Comparison of ENCODE assay signal across 34 cellular contexts in genomic region chr6:130852844-130853554, GRCh38. TPM values are rescaled to one million over a fixed set of nuclear protein-coding genes. Genes with fewer than 3 reads are reported as not detected.
DNase-seq lines count a peak whose midpoint lies in the region; ATAC-seq and TF ChIP-seq lines count a peak whose summit lies in the region.
"Had no signal": no experiment of that assay in that cellular context is flagged by ENCODE, and none has a peak within 500 bp of the region (broad histone marks: within the 10 kb centered on the region; RNA-seq: fewer than 3 reads in every experiment).

No MANE protein-coding gene starts in this region.

- H3K27ac Mint-ChIP-seq in neural crest cell (ENCODE audit: unreplicated experiment): peak overlapping the region; percentile 38
- no peak overlapping the region for H3K27ac Mint-ChIP-seq in activated CD4-positive, alpha-beta T cell treated with anti-CD3 and anti-CD28 coated beads for 36 hours
- H3K27ac Mint-ChIP-seq: activated T-cell treated with anti-CD3 and anti-CD28 coated beads, Interleukin-2, amount 50 U/mL, for 72 hours; stimulated activated naive CD8-positive, alpha-beta T cell treated with anti-CD3 and anti-CD28 coated beads, Interleukin-15, Interleukin-2, amounts not matched to agents 100 ng/mL and 50 ng/mL, for 24 hours; T-helper 1 cell treated with Interleukin-12 subunit alpha and Interleukin-12 subunit beta and Interleukin-4 antibody, amounts not matched to agents 30 μg/mL and 1 μg/mL, for 36 hours had no signal

- peaks cover 5% of the 10 kb centered on the region for H3F3A ChIP-seq in SK-N-SH (replicated peaks; ENCODE audit: insufficient read depth)

- H3K27ac ChIP-seq in SK-N-SH (ENCODE audit: low read depth in 2 of 2, low read length in 1 of 2) (peak overlapping the region in 1 of 2 experiments; percentile 44; a peak in 2 of 4 replicates), hepatocyte (no peak overlapping the region), dorsolateral prefrontal cortex (no peak overlapping the region)
- H3K27ac ChIP-seq: esophagus squamous epithelium, heart right ventricle, KMS-11, parathyroid adenoma, right atrium auricular region, SK-N-MC, thoracic aorta, vagina had no signal

- H3K27me3 ChIP-seq in SK-N-SH (ENCODE audit: insufficient read depth) (no peaks in the 10 kb centered on the region), hepatocyte (no peaks in the 10 kb centered on the region), dorsolateral prefrontal cortex (no peaks in the 10 kb centered on the region)
- H3K27me3 ChIP-seq: esophagus squamous epithelium, heart right ventricle, right atrium auricular region, vagina had no signal

- H3K36me3 ChIP-seq in SK-N-SH (replicated peaks in 1 of 2; ENCODE audit: control insufficient read depth in 1 of 2, insufficient read depth in 2 of 2, low read length in 1 of 2): no peaks in the 10 kb centered on the region
- H3K36me3 ChIP-seq in hepatocyte (replicated peaks; ENCODE audit: insufficient read depth, low read depth): no peaks in the 10 kb centered on the region
- H3K36me3 ChIP-seq: vagina had no signal

- POLR2A ChIA-PET in SK-N-SH (lab: Yijun Ruan, JAX): no interaction called here
- POLR2A ChIA-PET in activated CD4-positive, alpha-beta T cell treated with anti-CD3 and anti-CD28 coated beads for 36 hours (lab: Charles Lee): no interaction called here

- peaks cover 7% of the 10 kb centered on the region for H3K36me3 Mint-ChIP-seq in neural crest cell (ENCODE audit: low read depth)
- H3K36me3 Mint-ChIP-seq in activated CD4-positive, alpha-beta T cell treated with anti-CD3 and anti-CD28 coated beads for 36 hours (ENCODE audit: low read depth): no peaks in the 10 kb centered on the region

- H3K9me2 ChIP-seq in SK-N-SH (no peaks in the 10 kb centered on the region), hepatocyte (replicated peaks; ENCODE audit: insufficient read depth) (no peaks in the 10 kb centered on the region)

- no peaks in the 10 kb centered on the region for H3K27me3 Mint-ChIP-seq in neural crest cell (ENCODE audit: low read depth)
- H3K27me3 Mint-ChIP-seq in activated CD4-positive, alpha-beta T cell treated with anti-CD3 and anti-CD28 coated beads for 36 hours: no peaks in the 10 kb centered on the region
- H3K27me3 Mint-ChIP-seq: stimulated activated naive CD8-positive, alpha-beta T cell treated with anti-CD3 and anti-CD28 coated beads, Interleukin-15, Interleukin-2, amounts not matched to agents 100 ng/mL and 50 ng/mL, for 24 hours had no signal

- peaks cover 23% of the 10 kb centered on the region for H3K4me1 Mint-ChIP-seq in neural crest cell
- peaks cover 3% of the 10 kb centered on the region for H3K4me1 Mint-ChIP-seq in activated CD4-positive, alpha-beta T cell treated with anti-CD3 and anti-CD28 coated beads for 36 hours

- no peak for TF ChIP-seq RAD21 in SK-N-SH (IDR thresholded peaks at IDR 0.05; ENCODE audit: low read length)

- H4K20me1 ChIP-seq in SK-N-SH (ENCODE audit: insufficient read depth): no peaks in the 10 kb centered on the region
- no peaks in the 10 kb centered on the region for H4K20me1 ChIP-seq in hepatocyte (ENCODE audit: insufficient read depth, poor library complexity, severe bottlenecking)

- peak overlapping the region; percentile 3; the same call in 1 of the 2 replicates for H3K9ac ChIP-seq in SK-N-SH
- H3K9ac ChIP-seq: KMS-11, parathyroid adenoma had no signal

- H3K4me2 ChIP-seq in SK-N-SH: peak overlapping the region; percentile 67
- peak overlapping the region; percentile 66 for H3K4me2 ChIP-seq in hepatocyte
- H3K4me2 ChIP-seq: KMS-11 had no signal

- H3K9me3 ChIP-seq in SK-N-SH (peaks cover 4% of the 10 kb centered on the region; the same call in 1 of the 2 replicates), hepatocyte (ENCODE audit: low read depth) (no peaks in the 10 kb centered on the region)
- H3K9me3 ChIP-seq: esophagus squamous epithelium, thoracic aorta, vagina had no signal

- DNase-seq in EL (peak; percentile 65), SK-N-SH (no peak), hepatocyte (ENCODE audit: low spot score) (no peak), neural crest cell (ENCODE audit: low read depth, low spot score) (no peak), NCI-H2029 (lab: John Stamatoyannopoulos, UW) (no peak), dorsolateral prefrontal cortex (no peak), foreskin fibroblast (no peak)
- no peak for DNase-seq in activated CD4-positive, alpha-beta T cell treated with anti-CD3 and anti-CD28 coated beads for 36 hours
- DNase-seq: activated CD4-positive, alpha-beta T cell treated with anti-CD3 and anti-CD28 coated beads, Interleukin-2, amount 50 U/mL, for 48 hours; activated naive CD4-positive, alpha-beta T cell treated with Interleukin-2 at 50 U/mL for 16 hours; activated T-cell treated with anti-CD3 and anti-CD28 coated beads, Interleukin-2, amount 50 U/mL, for 72 hours; CD8-positive, alpha-beta memory T cell; dermis blood vessel endothelial cell; esophagus squamous epithelium; foreskin melanocyte; heart right ventricle; NCI-H1417; NCI-H2029 treated with DMSO at 0.1 percent for 48 hours; NCI-H526; OCI-M1; stimulated activated CD4-positive, alpha-beta T cell treated with anti-CD3 and anti-CD28 coated beads, Interleukin-1b, Interleukin-23, amount 100 ng/mL, for 48 hours had no signal

- CTCF ChIA-PET in SK-N-SH (lab: Yijun Ruan, JAX): interaction anchor here (0.6 to 1.8 kb wide), 2 partner anchors 19 to 924 kb away, joined by 3 to 6 read pairs; no protein-coding TSS in a partner anchor
- CTCF ChIA-PET in activated CD4-positive, alpha-beta T cell treated with anti-CD3 and anti-CD28 coated beads for 36 hours (lab: Charles Lee): interaction anchor here (0.6 to 0.9 kb wide), 4 partner anchors 9 to 173 kb away, joined by 3 to 4 read pairs (median 3); no protein-coding TSS in a partner anchor

- peaks cover 0 to 6% of the 10 kb centered on the region in 2 experiments; a peak in 1 of 4 replicates for H3K4me1 ChIP-seq in SK-N-SH (ENCODE audit: control insufficient read depth in 1 of 2, insufficient read depth in 2 of 2, low read depth in 1 of 2, low read length in 1 of 2)
- peaks cover 17% of the 10 kb centered on the region for H3K4me1 ChIP-seq in hepatocyte (ENCODE audit: insufficient read depth)
- H3K4me1 ChIP-seq: esophagus squamous epithelium, parathyroid adenoma, right atrium auricular region, vagina had no signal

- 10% methylated on average over 7 of the region's 7 CpGs for WGBS in SK-N-SH (ENCODE audit: low lambda C conversion rate)
- 48% methylated on average over 7 of the region's 7 CpGs for WGBS in hepatocyte (ENCODE audit: low lambda C conversion rate, missing lambda C conversion rate)

- H3K9me3 Mint-ChIP-seq in neural crest cell: peaks cover 4% of the 10 kb centered on the region
- peaks cover 3% of the 10 kb centered on the region for H3K9me3 Mint-ChIP-seq in activated CD4-positive, alpha-beta T cell treated with anti-CD3 and anti-CD28 coated beads for 36 hours (ENCODE audit: low read depth)
- H3K9me3 Mint-ChIP-seq: activated T-cell treated with anti-CD3 and anti-CD28 coated beads, Interleukin-2, amount 50 U/mL, for 72 hours; CD8-positive, alpha-beta memory T cell; stimulated activated naive CD8-positive, alpha-beta T cell treated with anti-CD3 and anti-CD28 coated beads, Interleukin-15, Interleukin-2, amounts not matched to agents 100 ng/mL and 50 ng/mL, for 24 hours; T-helper 1 cell treated with Interleukin-12 subunit alpha and Interleukin-12 subunit beta and Interleukin-4 antibody, amounts not matched to agents 30 μg/mL and 1 μg/mL, for 36 hours had no signal

- no peak for ATAC-seq in activated CD4-positive, alpha-beta T cell treated with anti-CD3 and anti-CD28 coated beads for 36 hours
- ATAC-seq: activated CD4-positive, CD25-positive, alpha-beta regulatory T cell treated with anti-CD3 and anti-CD28 coated beads, Interleukin-2, amount 50 U/mL, for 24 hours; activated T-cell treated with anti-CD3 and anti-CD28 coated beads, Interleukin-2, amount 50 U/mL, for 72 hours; heart right ventricle had no signal

- H3K4me3 ChIP-seq in SK-N-SH (ENCODE audit: low read depth in 2 of 2, low read length in 1 of 2) (no peak overlapping the region; a peak in 1 of 4 replicates), hepatocyte (no peak overlapping the region), dorsolateral prefrontal cortex (no peak overlapping the region), foreskin fibroblast (ENCODE audit: low read depth in 1 of 2, low read length in 2 of 2) (no peak overlapping the region)
- H3K4me3 ChIP-seq: esophagus squamous epithelium, heart right ventricle, lung, right atrium auricular region, SK-N-MC, thoracic aorta, vagina had no signal

- intact Hi-C loops in activated CD4-positive, alpha-beta T cell treated with anti-CD3 and anti-CD28 coated beads for 36 hours (cut with DNase I, micrococcal nuclease): no loop called here
- intact Hi-C loops in dorsolateral prefrontal cortex (cut with DNase I): no loop called here

- TF ChIP-seq CTCF in SK-N-SH (IDR thresholded peaks at IDR 0.05) (no peak), hepatocyte (IDR thresholded peaks at IDR 0.05; ENCODE audit: poor library complexity) (no peak), neural crest cell (conservative IDR thresholded peaks at IDR 0.05) (no peak), dorsolateral prefrontal cortex (IDR thresholded peaks at IDR 0.05 in 54 of 56, conservative IDR thresholded peaks at IDR 0.05 in 2 of 56; ENCODE audit: low read depth in 1 of 56, partially characterized antibody in 56 of 56) (no peak), foreskin fibroblast (IDR thresholded peaks at IDR 0.05; ENCODE audit: low read depth, low read length) (no peak)

- TF ChIP-seq EP300 in SK-N-SH (IDR thresholded peaks at IDR 0.05; ENCODE audit: borderline replicate concordance in 1 of 2, low read depth in 1 of 2, low read length in 1 of 2): no peak

- H3K4me3 Mint-ChIP-seq in neural crest cell: no peak overlapping the region
- H3K4me3 Mint-ChIP-seq in activated CD4-positive, alpha-beta T cell treated with anti-CD3 and anti-CD28 coated beads for 36 hours: no peak overlapping the region
- H3K4me3 Mint-ChIP-seq: activated T-cell treated with anti-CD3 and anti-CD28 coated beads, Interleukin-2, amount 50 U/mL, for 72 hours; CD8-positive, alpha-beta memory T cell; stimulated activated naive CD8-positive, alpha-beta T cell treated with anti-CD3 and anti-CD28 coated beads, Interleukin-15, Interleukin-2, amounts not matched to agents 100 ng/mL and 50 ng/mL, for 24 hours; T-helper 1 cell treated with Interleukin-12 subunit alpha and Interleukin-12 subunit beta and Interleukin-4 antibody, amounts not matched to agents 30 μg/mL and 1 μg/mL, for 36 hours had no signal

- H2AFZ ChIP-seq in SK-N-SH (ENCODE audit: low read depth) (no peak overlapping the region), hepatocyte (no peak overlapping the region)
- H2AFZ ChIP-seq: parathyroid adenoma had no signal

- H3K79me2 ChIP-seq in SK-N-SH (ENCODE audit: insufficient read depth) (no peaks in the 10 kb centered on the region), hepatocyte (no peaks in the 10 kb centered on the region)
- H3K79me2 ChIP-seq: parathyroid adenoma had no signal

RNA-seq across cellular contexts. Expression of gene SMLR1, which starts 25.8 kb away (rescaled TPM):
- polyA plus RNA-seq in SK-N-SH (2012; rRNA removed): 0.03 TPM in 1 of 2 replicates, not detected in the other
- not detected in 2 replicates for polyA plus RNA-seq in SK-N-SH (2012; cell fraction: cytosol; rRNA removed)
- 0.01 TPM in 1 of 2 replicates, not detected in the other for polyA plus RNA-seq in SK-N-SH (2012; cell fraction: nucleus; rRNA removed)
- total RNA-seq in hepatocyte: 23.7 and 28.9 TPM in 2 replicates
- polyA plus RNA-seq in hepatocyte: 13.7 and 31.0 TPM in 2 replicates
- total RNA-seq in neural crest cell: not detected in 2 replicates
- not detected for total RNA-seq in activated CD4-positive, alpha-beta T cell treated with anti-CD3 and anti-CD28 coated beads for 36 hours
- not detected for total RNA-seq in dorsolateral prefrontal cortex
- total RNA-seq: activated T-cell treated with anti-CD3 and anti-CD28 coated beads, Interleukin-2, amount 50 U/mL, for 72 hours; CD8-positive, alpha-beta memory T cell; dermis blood vessel endothelial cell; esophagus squamous epithelium; heart right ventricle; kidney epithelial cell; lung; right atrium auricular region; thoracic aorta; vagina had no signal
- polyA plus RNA-seq: BJ; CD8-positive, alpha-beta memory T cell; heart right ventricle; lung; neural cell had no signal

Comparison
In these comparisons a context has a peak if more than half of its experiments do, and no peak if none do; other contexts are left out.
1. RNA of gene SMLR1, which starts 25.8 kb away (total RNA-seq): 23.7 to 28.9 TPM in hepatocyte; not detected in neural crest cell, not detected in activated CD4-positive, alpha-beta T cell treated with anti-CD3 and anti-CD28 coated beads for 36 hours and not detected in dorsolateral prefrontal cortex; every median in the first group is over 10 times any median in the second.